ENCODE assay signal across 8 cellular contexts in genomic region chr19:48614436-48615144, GRCh38. TPM values are rescaled to one million over a fixed set of nuclear protein-coding genes. Genes with fewer than 3 reads are reported as not detected.
A peak's percentile ranks its signal among the peaks of the same experiment; 100 is the strongest.
DNase-seq lines count a peak whose midpoint lies in the region; ATAC-seq and TF ChIP-seq lines count a peak whose summit lies in the region.

Gene FAM83E, minus strand, starts transcription at chr19:48615076. Its CDS starts 1,704 bp downstream, at chr19:48613372.

- H3K4me1 ChIP-seq in BE2C (peaks cover 25% of the 10 kb centered on the region), GM23338 (ENCODE audit: insufficient read depth) (peaks cover 39% of the 10 kb centered on the region), lower lobe of right lung (peaks cover 33% of the 10 kb centered on the region)

- peaks cover 43% of the 10 kb centered on the region for H3K27me3 Mint-ChIP-seq in GM23338 (ENCODE audit: insufficient read depth, low read depth, poor library complexity)
- H3K27me3 Mint-ChIP-seq in activated CD4-positive, alpha-beta memory T cell treated with anti-CD3 and anti-CD28 coated beads, Interleukin-2, amount 10 ng/mL, durations not matched to agents 7 days and 5 days: no peaks in the 10 kb centered on the region

- CTCF ChIA-PET in activated CD4-positive, alpha-beta memory T cell treated with anti-CD3 and anti-CD28 coated beads, Interleukin-2, amount 10 ng/mL, durations not matched to agents 7 days and 5 days (lab: Charles Lee): no interaction called here

- H3K36me3 ChIP-seq in BE2C (peaks cover 47% of the 10 kb centered on the region), GM23338 (ENCODE audit: insufficient read depth) (peaks cover 32% of the 10 kb centered on the region), lower lobe of right lung (peaks cover 32% of the 10 kb centered on the region)

- peaks cover 33% of the 10 kb centered on the region for H3K79me2 ChIP-seq in GM23338 (replicated peaks; ENCODE audit: insufficient read depth)

- no peak for TF ChIP-seq CTCF in BE2C (IDR thresholded peaks at IDR 0.05; ENCODE audit: low read depth, low read length)
- TF ChIP-seq CTCF in GM23338 (conservative IDR thresholded peaks at IDR 0.05; ENCODE audit: low read depth in 2 of 2): no peak
- no peak for TF ChIP-seq CTCF in lower lobe of right lung (IDR thresholded peaks at IDR 0.05)

- H2AFZ ChIP-seq in GM23338: no peak within 1 kb of the TSS

- peak within 1 kb of the TSS; percentile 98 for H3K27ac Mint-ChIP-seq in GM23338
- peak within 1 kb of the TSS; percentile 97 for H3K27ac Mint-ChIP-seq in activated CD4-positive, alpha-beta memory T cell treated with anti-CD3 and anti-CD28 coated beads, Interleukin-2, amount 10 ng/mL, durations not matched to agents 7 days and 5 days

- H3K4me3 Mint-ChIP-seq in GM23338: peak within 1 kb of the TSS; percentile 61
- peak within 1 kb of the TSS; percentile 24 for H3K4me3 Mint-ChIP-seq in activated CD4-positive, alpha-beta memory T cell treated with anti-CD3 and anti-CD28 coated beads, Interleukin-2, amount 10 ng/mL, durations not matched to agents 7 days and 5 days

- no peaks in the 10 kb centered on the region for H3K9me3 ChIP-seq in BE2C
- H3K9me3 ChIP-seq in lower lobe of right lung: no peaks in the 10 kb centered on the region

- peaks cover 53% of the 10 kb centered on the region for H3K36me3 Mint-ChIP-seq in GM23338 (ENCODE audit: low read depth)
- peaks cover 50% of the 10 kb centered on the region for H3K36me3 Mint-ChIP-seq in activated CD4-positive, alpha-beta memory T cell treated with anti-CD3 and anti-CD28 coated beads, Interleukin-2, amount 10 ng/mL, durations not matched to agents 7 days and 5 days (ENCODE audit: low read depth)

- H3F3A ChIP-seq in GM23338 (replicated peaks; ENCODE audit: low read depth): peaks cover 47% of the 10 kb centered on the region

- peaks cover 43% of the 10 kb centered on the region for H3K4me1 Mint-ChIP-seq in GM23338
- peaks cover 32% of the 10 kb centered on the region for H3K4me1 Mint-ChIP-seq in activated CD4-positive, alpha-beta memory T cell treated with anti-CD3 and anti-CD28 coated beads, Interleukin-2, amount 10 ng/mL, durations not matched to agents 7 days and 5 days

- peaks cover 21% of the 10 kb centered on the region for H4K20me1 ChIP-seq in GM23338 (replicated peaks; ENCODE audit: insufficient read depth)

- H3K4me3 ChIP-seq in BE2C (ENCODE audit: low read depth, low read length) (no peak within 1 kb of the TSS), GM23338 (peak within 1 kb of the TSS; percentile 49), lower lobe of right lung (peak within 1 kb of the TSS; percentile 48)

- H3K9me3 Mint-ChIP-seq in GM23338: no peaks in the 10 kb centered on the region; the same call in 1 of the 3 replicates
- no peaks in the 10 kb centered on the region for H3K9me3 Mint-ChIP-seq in activated CD4-positive, alpha-beta memory T cell treated with anti-CD3 and anti-CD28 coated beads, Interleukin-2, amount 10 ng/mL, durations not matched to agents 7 days and 5 days

- H3K9me2 ChIP-seq in GM23338 (ENCODE audit: insufficient read depth): no peaks in the 10 kb centered on the region

- peak within 1 kb of the TSS; percentile 99 for H3K27ac ChIP-seq in GM23338 (ENCODE audit: low read depth)
- H3K27ac ChIP-seq in lower lobe of right lung: peak within 1 kb of the TSS; percentile 81

- peak; percentile 29 for ATAC-seq in GM23338
- peak; percentile 72 to 78 for ATAC-seq in lower lobe of right lung
- no peak for ATAC-seq in HG02610 (IDR thresholded peaks at IDR 0.05; ENCODE audit: unreplicated experiment)
- ATAC-seq in HG02642 (IDR thresholded peaks at IDR 0.05; ENCODE audit: poor library complexity, unreplicated experiment): no peak

- H3K27me3 ChIP-seq in BE2C (no peaks in the 10 kb centered on the region), GM23338 (ENCODE audit: insufficient read depth) (no peaks in the 10 kb centered on the region), lower lobe of right lung (ENCODE audit: low read depth) (no peaks in the 10 kb centered on the region)

- POLR2A ChIA-PET in activated CD4-positive, alpha-beta memory T cell treated with anti-CD3 and anti-CD28 coated beads, Interleukin-2, amount 10 ng/mL, durations not matched to agents 7 days and 5 days (lab: Charles Lee): interaction anchor here (0.7 to 1.7 kb wide), 3 partner anchors 9 to 258 kb away, joined by 3 to 7 read pairs (median 5); partner anchors contain the start of gene PPP1R15A

- intact Hi-C loops in lower lobe of right lung (cut with DNase I): no loop called here

- peak within 1 kb of the TSS; percentile 99 for H3K4me2 ChIP-seq in GM23338

- peak; percentile 61 for DNase-seq in BE2C
- peak; percentile 83 for DNase-seq in GM23338 (ENCODE audit: low spot score)
- DNase-seq in activated CD4-positive, alpha-beta memory T cell treated with anti-CD3 and anti-CD28 coated beads, Interleukin-2, amount 10 ng/mL, durations not matched to agents 7 days and 5 days: no peak
- DNase-seq in lower lobe of right lung: peak; percentile 92
- no peak for DNase-seq in hippocampal formation (lab: John Stamatoyannopoulos, UW)
- DNase-seq in effector CD4-positive, alpha-beta T cell: no peak

TF ChIP-seq in GM23338, 12 proteins besides CTCF, POLR2A, EP300 and RAD21:
- TF ChIP-seq CREB1 (CRISPR knock-in tag; IDR thresholded peaks at IDR 0.05; ENCODE audit: low read depth) (no peak), EZH2 (IDR thresholded peaks at IDR 0.05; ENCODE audit: low read depth, unreplicated experiment) (no peak), NANOG (IDR thresholded peaks at IDR 0.05; ENCODE audit: borderline replicate concordance) (no peak), POLR2AphosphoS5 (IDR thresholded peaks at IDR 0.05; ENCODE audit: low read depth) (peak; percentile 68)

RNA-seq across cellular contexts. Expression of gene FAM83E, which starts in this region (rescaled TPM):
- 0.48 TPM for polyA plus RNA-seq in BE2C (2012; ENCODE audit: insufficient read depth, insufficient read length, low read depth)
- 2.3 and 4.5 TPM in 2 replicates for total RNA-seq in GM23338 (2014; rRNA removed; shearing (Covaris generic))
- 0.90 and 1.0 TPM in 2 replicates for polyA plus RNA-seq in GM23338 (2016; fragmentation: Nextera tagmentation; extraction: Ambion mirVana)
- total RNA-seq in activated CD4-positive, alpha-beta memory T cell treated with anti-CD3 and anti-CD28 coated beads, Interleukin-2, amount 10 ng/mL, durations not matched to agents 7 days and 5 days: 1 to 10 TPM; 1.3 to 2.6 TPM
- total RNA-seq in lower lobe of right lung: 34.1 TPM

Comparison
In these comparisons a context has a peak if more than half of its experiments do, and no peak if none do; other contexts are left out.
1. DNase-seq: peak in BE2C (single experiment), GM23338 (single experiment) and lower lobe of right lung (single experiment); none in activated CD4-positive, alpha-beta memory T cell treated with anti-CD3 and anti-CD28 coated beads, Interleukin-2, amount 10 ng/mL, durations not matched to agents 7 days and 5 days (single experiment), hippocampal formation (0 of 2) and effector CD4-positive, alpha-beta T cell (single experiment).
2. ATAC-seq: peak in GM23338 (single experiment) and lower lobe of right lung (2 of 2); none in HG02610 (single experiment) and HG02642 (single experiment).